Comparison of ENCODE assay signal across 2 cellular contexts in genomic region chr10:116747325-116747724, GRCh38.
TF ChIP-seq lines count a peak whose summit lies in the region.

No MANE protein-coding gene starts in this region.

TF ChIP-seq in HepG2, 621 proteins besides CTCF, POLR2A, EP300 and RAD21 (continued from another document):
- TF ChIP-seq BHLHE40 (IDR thresholded peaks at IDR 0.05; ENCODE audit: low read length) (0 out of 2 replicates have a peak, but pooled peaks have one; percentile 13), USF2 (IDR thresholded peaks at IDR 0.05; ENCODE audit: low read depth, low read length) (peak; percentile 81), USF2 (CRISPR knock-in tag; IDR thresholded peaks at IDR 0.05; ENCODE audit: borderline replicate concordance) (no peak)

TF ChIP-seq in GM12891, 5 proteins besides CTCF, POLR2A, EP300 and RAD21 (continued from another document):
- no peak for TF ChIP-seq POU2F2 (IDR thresholded peaks at IDR 0.05; ENCODE audit: low read depth, low read length)
- TF ChIP-seq POLR2AphosphoS5 (IDR thresholded peaks at IDR 0.05; ENCODE audit: low read depth, low read length), result no peak
- TF ChIP-seq SPI1 (IDR thresholded peaks at IDR 0.05; ENCODE audit: low read depth, low read length), result no peak
